16 cellular contexts compared by ENCODE assay signal in the genomic region with DNA sequence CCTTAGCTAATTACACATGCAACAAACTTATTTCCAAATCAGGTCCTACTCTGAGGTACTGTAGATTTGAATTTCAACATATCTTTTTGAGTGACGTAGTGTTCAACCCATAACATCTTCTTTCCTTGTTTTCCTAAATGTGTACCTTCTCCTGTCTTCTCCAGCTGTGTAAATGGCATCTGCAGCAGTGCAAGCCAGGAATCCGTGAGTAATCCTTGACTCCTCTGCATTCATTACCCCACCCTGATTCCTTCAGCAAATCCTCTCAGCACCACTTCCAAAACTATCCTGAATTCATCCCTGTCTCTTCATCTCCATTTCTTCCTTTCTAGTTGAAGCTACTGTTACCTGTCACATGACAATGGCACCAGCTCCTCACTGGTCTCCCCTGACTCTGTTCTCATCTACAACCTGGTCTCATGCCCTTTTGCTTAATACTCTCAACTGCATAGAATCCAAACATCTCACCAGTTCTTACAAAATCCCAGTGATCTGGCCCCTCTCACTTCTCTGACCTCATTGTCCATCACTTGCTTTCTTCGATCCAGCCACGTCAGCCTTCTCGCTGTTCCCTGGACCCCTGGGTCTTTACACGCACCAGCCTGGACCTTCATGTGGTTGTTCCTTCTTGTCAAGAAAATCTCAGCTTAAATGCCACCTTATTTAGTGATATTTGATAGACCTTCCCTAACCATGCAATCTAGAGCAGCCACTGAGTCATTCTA. TPM values are rescaled to one million over a fixed set of nuclear protein-coding genes. Genes with fewer than 3 reads are reported as not detected.
DNase-seq lines count a peak whose midpoint lies in the region; ATAC-seq and TF ChIP-seq lines count a peak whose summit lies in the region.
"Had no signal": no experiment of that assay in that cellular context is flagged by ENCODE, and none has a peak within 500 bp of the region (broad histone marks: within the 10 kb centered on the region; RNA-seq: fewer than 3 reads in every experiment).

No MANE protein-coding gene starts in this region.

- peak; percentile 53 for DNase-seq in A172 (ENCODE audit: low spot score)
- peak; percentile 42 for DNase-seq in LHCN-M2 (ENCODE audit: low read depth)
- no peak for DNase-seq in neural progenitor cell (ENCODE audit: low spot score)
- no peak for DNase-seq in NCI-H69 (lab: John Stamatoyannopoulos, UW)
- DNase-seq in SW 1271 (lab: John Stamatoyannopoulos, UW), result no peak
- no peak for DNase-seq in hypothalamus (lab: John Stamatoyannopoulos, UW)
- DNase-seq: activated CD4-positive, alpha-beta T cell treated with anti-CD3 and anti-CD28 coated beads for 4 hours; activated T-cell treated with anti-CD3 and anti-CD28 coated beads, Interleukin-2, amount 50 U/mL, for 4 hours; DND-41; effector memory CD4-positive, alpha-beta T cell; GOT3 had no signal

- no peak overlapping the region for H3K9ac ChIP-seq in neural progenitor cell

- no peaks in the 10 kb centered on the region for H3K36me3 Mint-ChIP-seq in neural progenitor cell

- WGBS in esophagus, 2 donors, result 68 to 71% methylated on average over 6 of the region's 6 CpGs

- H3K36me3 ChIP-seq in esophagus (ENCODE audit: control insufficient read depth in 2 of 2, insufficient read depth in 2 of 2, low read length in 1 of 2) (no peaks in the 10 kb centered on the region), neural progenitor cell (no peaks in the 10 kb centered on the region)
- H3K36me3 ChIP-seq: upper lobe of left lung had no signal

- H2AFZ ChIP-seq in neural progenitor cell (replicated peaks), result peak overlapping the region; percentile 12
- H2AFZ ChIP-seq: PC-9 had no signal

- no peaks in the 10 kb centered on the region for H3K79me2 ChIP-seq in neural progenitor cell (ENCODE audit: low read depth)

- TF ChIP-seq CTCF in neural progenitor cell (IDR thresholded peaks at IDR 0.05), result no peak

- H3K4me2 ChIP-seq in neural progenitor cell, result peak overlapping the region; percentile 4
- H3K4me2 ChIP-seq: PC-9 had no signal

- H3K27me3 Mint-ChIP-seq in neural progenitor cell (ENCODE audit: insufficient read depth, low read depth), result peaks cover 7% of the 10 kb centered on the region

- H3K4me3 ChIP-seq in esophagus (ENCODE audit: low read depth in 1 of 2, low read length in 2 of 2) (no peak overlapping the region), neural progenitor cell (no peak overlapping the region)
- H3K4me3 ChIP-seq: PC-9, upper lobe of left lung had no signal

- no peaks in the 10 kb centered on the region for H4K20me1 ChIP-seq in neural progenitor cell (ENCODE audit: low read depth)

- no peaks in the 10 kb centered on the region for H3K9me3 Mint-ChIP-seq in neural progenitor cell
- H3K9me3 Mint-ChIP-seq: activated T-cell treated with anti-CD3 and anti-CD28 coated beads, Interleukin-2, amount 50 U/mL, for 4 hours; T-helper 1 cell treated with Interleukin-12 subunit alpha and Interleukin-12 subunit beta and Interleukin-4 antibody, amounts not matched to agents 30 μg/mL and 1 μg/mL, for 36 hours had no signal

- H3K9me3 ChIP-seq in esophagus (ENCODE audit: control insufficient read depth in 2 of 2, insufficient read depth in 1 of 2, low read depth in 1 of 2, low read length in 1 of 2), result no peaks in the 10 kb centered on the region
- H3K9me3 ChIP-seq in neural progenitor cell (ENCODE audit: low read depth), result no peaks in the 10 kb centered on the region
- H3K9me3 ChIP-seq: upper lobe of left lung had no signal

- no peak overlapping the region for H3K27ac Mint-ChIP-seq in neural progenitor cell
- H3K27ac Mint-ChIP-seq: T-helper 1 cell treated with Interleukin-12 subunit alpha and Interleukin-12 subunit beta and Interleukin-4 antibody, amounts not matched to agents 30 μg/mL and 1 μg/mL, for 36 hours had no signal

- no peaks in the 10 kb centered on the region for H3K27me3 ChIP-seq in esophagus (ENCODE audit: control insufficient read depth in 1 of 2, insufficient read depth in 2 of 2, low read length in 2 of 2)
- no peaks in the 10 kb centered on the region for H3K27me3 ChIP-seq in neural progenitor cell
- H3K27me3 ChIP-seq: upper lobe of left lung had no signal

- H3K4me1 ChIP-seq in esophagus (ENCODE audit: control insufficient read depth in 2 of 2, insufficient read depth in 2 of 2, low read length in 1 of 2) (peaks cover 3 to 4% of the 10 kb centered on the region in 2 donors), neural progenitor cell (peaks cover 29% of the 10 kb centered on the region)

- H3K27ac ChIP-seq in esophagus (ENCODE audit: low read depth in 2 of 2, low read length in 1 of 2) (peak overlapping the region; percentile 55 to 57), neural progenitor cell (no peak overlapping the region)
- H3K27ac ChIP-seq: PC-9 had no signal

- no peak for ATAC-seq in GM18868 (IDR thresholded peaks at IDR 0.05; ENCODE audit: unreplicated experiment)
- ATAC-seq: activated T-cell treated with anti-CD3 and anti-CD28 coated beads, Interleukin-2, amount 50 U/mL, for 4 hours had no signal

- H3K4me3 Mint-ChIP-seq in neural progenitor cell, result no peak overlapping the region
- H3K4me3 Mint-ChIP-seq: activated T-cell treated with anti-CD3 and anti-CD28 coated beads, Interleukin-2, amount 50 U/mL, for 4 hours; T-helper 1 cell treated with Interleukin-12 subunit alpha and Interleukin-12 subunit beta and Interleukin-4 antibody, amounts not matched to agents 30 μg/mL and 1 μg/mL, for 36 hours had no signal

- peaks cover 3% of the 10 kb centered on the region for H3F3A ChIP-seq in neural progenitor cell (ENCODE audit: low read depth)

- H3K4me1 Mint-ChIP-seq in neural progenitor cell, result peaks cover 27% of the 10 kb centered on the region

RNA-seq across cellular contexts. Expression of a gene that starts 14.6 kb away (rescaled TPM):
- 0.91 and 0.95 TPM in 2 replicates for total RNA-seq in A172 (2014; rRNA removed; shearing (Covaris generic))
- total RNA-seq in LHCN-M2 (2014; rRNA removed) (0.90 and 0.98 TPM in 2 replicates), neural progenitor cell (ENCODE audit: low replicate concordance) (3.2 and 4.5 TPM in 2 replicates)
- polyA plus RNA-seq in LHCN-M2 (2012), result 1.2 TPM
- polyA plus RNA-seq in esophagus, result 1 to 10 TPM; 2.7 to 6.1 TPM

Comparison
In these comparisons a context has a peak if more than half of its experiments do, and no peak if none do; other contexts are left out.
1. DNase-seq: peak in A172 (single experiment) and LHCN-M2 (single experiment); none in neural progenitor cell (single experiment), NCI-H69 (single experiment), SW 1271 (0 of 2) and hypothalamus (0 of 51).